8 cellular contexts compared by ENCODE assay signal in genomic region chr1:199684686-199685273, GRCh38.
A peak's percentile ranks its signal among the peaks of the same experiment; 100 is the strongest.
DNase-seq lines count a peak whose midpoint lies in the region; ATAC-seq, FAIRE-seq and TF ChIP-seq lines count a peak whose summit lies in the region.

No MANE protein-coding gene starts in this region.

- H3K9ac ChIP-seq in K562 (ENCODE audit: insufficient read depth in 1 of 2, low read depth in 2 of 2, low read length in 2 of 2) (no peak overlapping the region), keratinocyte (ENCODE audit: control insufficient read depth, extremely low read depth, insufficient read depth, low read length) (no peak overlapping the region)

- BruUV-seq in K562 (replicated peaks; lab: Mats Ljungman, UMichigan) = no TSS peak

- no peaks in the 10 kb centered on the region for H3K9me1 ChIP-seq in K562 (ENCODE audit: control insufficient read depth, insufficient read depth, low read length)
- H3K9me1 ChIP-seq in keratinocyte (ENCODE audit: control insufficient read depth, extremely low read depth, insufficient read depth, low read length) = no peaks in the 10 kb centered on the region

- TF ChIP-seq RAD21 in K562 (CRISPR knock-in tag; conservative IDR thresholded peaks at IDR 0.05 in 1 of 2, IDR thresholded peaks at IDR 0.05 in 1 of 2) = peak; percentile 90 to 91

- H3K27me3 ChIP-seq in K562 (ENCODE audit: control insufficient read depth in 2 of 2, insufficient read depth in 2 of 2, low read length in 2 of 2) = no peaks in the 10 kb centered on the region
- no peaks in the 10 kb centered on the region for H3K27me3 ChIP-seq in keratinocyte (ENCODE audit: control insufficient read depth, extremely low read depth, insufficient read depth, low read length)
- no peaks in the 10 kb centered on the region for H3K27me3 ChIP-seq in suprapubic skin

- POLR2A ChIA-PET in K562 (lab: Yijun Ruan, JAX) = no interaction called here

- 0% methylated on average over 1 of the region's 1 CpG for WGBS in K562 (ENCODE audit: insufficient coverage, low coverage, missing lambda C conversion rate)
- WGBS in suprapubic skin = 85% methylated on average over 1 of the region's 1 CpG

- H4K20me1 ChIP-seq in K562 (replicated peaks; ENCODE audit: control insufficient read depth, insufficient read depth, low read length) (no peaks in the 10 kb centered on the region), keratinocyte (ENCODE audit: control insufficient read depth, extremely low read depth, insufficient read depth, low read length) (no peaks in the 10 kb centered on the region)

- intact Hi-C loops in K562 (cut with micrococcal nuclease) = loop anchor here (1.0 to 2.0 kb wide), 3 partner anchors 592 to 826 kb away; no protein-coding TSS in a partner anchor

- TF ChIP-seq EP300 in K562 (IDR thresholded peaks at IDR 0.05; ENCODE audit: low read length) = no peak
- TF ChIP-seq EP300 in suprapubic skin (IDR thresholded peaks at IDR 0.05) = no peak

- TF ChIP-seq POLR2A in K562 (conservative IDR thresholded peaks at IDR 0.05) (no peak), suprapubic skin (IDR thresholded peaks at IDR 0.05) (no peak)

- in situ Hi-C loops in K562 (cut with MboI) = loop anchor here (10.0 kb wide), 1 partner anchor 800 kb away; no protein-coding TSS in a partner anchor

- peak; percentile 55 to 79 (median 71) for TF ChIP-seq CTCF in K562 (IDR thresholded peaks at IDR 0.05 in 2 of 3, conservative IDR thresholded peaks at IDR 0.05 in 1 of 3; ENCODE audit: insufficient read depth in 2 of 3, low read depth in 1 of 3, low read length in 3 of 3)
- peak; percentile 71 to 86 (median 78) for TF ChIP-seq CTCF in keratinocyte (optimal IDR thresholded peaks at IDR 0.05 in 1 of 3, IDR thresholded peaks at IDR 0.05 in 1 of 3, conservative IDR thresholded peaks at IDR 0.05 in 1 of 3; ENCODE audit: extremely low read depth in 1 of 3, insufficient read depth in 2 of 3, low read length in 3 of 3)
- peak; percentile 58 to 62 for TF ChIP-seq CTCF in suprapubic skin (IDR thresholded peaks at IDR 0.05)

- CTCF ChIA-PET in K562 (lab: Yijun Ruan, JAX; ENCODE audit: low intra/inter-chr PET ratio) = interaction anchor here (0.6 to 1.3 kb wide), 4 partner anchors 224 to 826 kb away, joined by 3 to 6 read pairs (median 3); no protein-coding TSS in a partner anchor

- no peaks in the 10 kb centered on the region for H3K36me3 ChIP-seq in K562 (ENCODE audit: control insufficient read depth, insufficient read depth, low read length)
- no peaks in the 10 kb centered on the region for H3K36me3 ChIP-seq in keratinocyte (ENCODE audit: control insufficient read depth in 2 of 2, extremely low read depth in 1 of 2, insufficient read depth in 2 of 2, low read length in 2 of 2)
- H3K36me3 ChIP-seq in suprapubic skin = no peaks in the 10 kb centered on the region

- dilution Hi-C loops in keratinocyte (cut with MboI; ENCODE audit: extremely low pct_ligation_motif_present, low sequenced_read_pairs) = no loop called here

- H3K79me2 ChIP-seq in K562 (ENCODE audit: control insufficient read depth, insufficient read depth, low read length) (no peaks in the 10 kb centered on the region), keratinocyte (ENCODE audit: control insufficient read depth, insufficient read depth, low read length) (no peaks in the 10 kb centered on the region)

- ATAC-seq in GM21526 (IDR thresholded peaks at IDR 0.05; ENCODE audit: low FRiP score, unreplicated experiment) = peak; percentile 93
- ATAC-seq in K562 = peak; percentile 92

- no peak overlapping the region for H3K4me2 ChIP-seq in K562 (ENCODE audit: insufficient read depth, low read length)
- H3K4me2 ChIP-seq in keratinocyte (ENCODE audit: control insufficient read depth, extremely low read depth, insufficient read depth, low read depth, low read length) = no peak overlapping the region

- DNase-seq in activated gamma-delta T cell treated with Interleukin-2 at 50 U/mL for 16 hours (peak; percentile 6), activated gamma-delta T cell (lab: John Stamatoyannopoulos, UW) (no peak), HS-27A (ENCODE audit: low read depth) (peak; percentile 24), NCI-H748 (lab: John Stamatoyannopoulos, UW; ENCODE audit: unreplicated experiment) (peak; percentile 66), K562 (ENCODE audit: extremely low read depth in 1 of 4, low spot score in 3 of 4) (peak; percentile 43 to 53 (median 44)), keratinocyte (ENCODE audit: low read depth, low spot score) (no peak), suprapubic skin (ENCODE audit: low spot score in 2 of 2) (no peak)

- H3K27ac ChIP-seq in K562 (ENCODE audit: extremely low read depth, low read depth, low read length) = no peak overlapping the region
- no peak overlapping the region for H3K27ac ChIP-seq in keratinocyte (ENCODE audit: control insufficient read depth, insufficient read depth, low read length)
- no peak overlapping the region for H3K27ac ChIP-seq in suprapubic skin

- no peaks in the 10 kb centered on the region for H3K4me1 ChIP-seq in K562 (replicated peaks in 1 of 2; ENCODE audit: control insufficient read depth in 2 of 2, insufficient read depth in 2 of 2, low read length in 2 of 2)
- peaks cover 28% of the 10 kb centered on the region for H3K4me1 ChIP-seq in keratinocyte (ENCODE audit: control insufficient read depth, extremely low read depth, insufficient read depth, low read length)
- no peaks in the 10 kb centered on the region for H3K4me1 ChIP-seq in suprapubic skin

- H3K4me3 ChIP-seq in K562 = no peak overlapping the region
- H3K4me3 ChIP-seq in keratinocyte (ENCODE audit: control insufficient read depth in 2 of 3, extremely low read depth in 1 of 3, insufficient read depth in 2 of 3, low read depth in 1 of 3, low read length in 3 of 3) = no peak overlapping the region
- H3K4me3 ChIP-seq in suprapubic skin = no peak overlapping the region

- H3K9me3 ChIP-seq in K562 (replicated peaks; ENCODE audit: control insufficient read depth, insufficient read depth, low read depth, low read length) = no peaks in the 10 kb centered on the region
- H3K9me3 ChIP-seq in keratinocyte (ENCODE audit: control insufficient read depth, low read depth, low read length) = no peaks in the 10 kb centered on the region
- no peaks in the 10 kb centered on the region for H3K9me3 ChIP-seq in suprapubic skin

- H2AFZ ChIP-seq in K562 (ENCODE audit: low read depth, low read length) = no peak overlapping the region
- no peak overlapping the region for H2AFZ ChIP-seq in keratinocyte (ENCODE audit: control insufficient read depth, low read length)

- FAIRE-seq in K562 (lab: Jason Lieb, UNC) = peak; percentile 85
- FAIRE-seq in keratinocyte (lab: Jason Lieb, UNC) = peak; percentile 85

TF ChIP-seq in K562, 482 proteins besides CTCF, POLR2A, EP300 and RAD21:
- TF ChIP-seq TRIM28 (IDR thresholded peaks at IDR 0.05) (no peak), SMC3 (conservative IDR thresholded peaks at IDR 0.05; ENCODE audit: insufficient read depth, low read depth, low read length) (peak; percentile 69), DEAF1 (CRISPR knock-in tag; IDR thresholded peaks at IDR 0.05) (peak; percentile 81)

Comparison
In these comparisons a context has a peak if more than half of its experiments do, and no peak if none do; other contexts are left out.
1. DNase-seq: peak in activated gamma-delta T cell treated with Interleukin-2 at 50 U/mL for 16 hours (single experiment), HS-27A (single experiment), NCI-H748 (single experiment) and K562 (4 of 4); none in activated gamma-delta T cell (single experiment), keratinocyte (single experiment) and suprapubic skin (0 of 2).
2. Peak in every context shown above with its lines, with median percentiles within 50 percentile points of each other: CTCF ChIP-seq.